ENCODE assay signal across 8 cellular contexts in the genomic region with DNA sequence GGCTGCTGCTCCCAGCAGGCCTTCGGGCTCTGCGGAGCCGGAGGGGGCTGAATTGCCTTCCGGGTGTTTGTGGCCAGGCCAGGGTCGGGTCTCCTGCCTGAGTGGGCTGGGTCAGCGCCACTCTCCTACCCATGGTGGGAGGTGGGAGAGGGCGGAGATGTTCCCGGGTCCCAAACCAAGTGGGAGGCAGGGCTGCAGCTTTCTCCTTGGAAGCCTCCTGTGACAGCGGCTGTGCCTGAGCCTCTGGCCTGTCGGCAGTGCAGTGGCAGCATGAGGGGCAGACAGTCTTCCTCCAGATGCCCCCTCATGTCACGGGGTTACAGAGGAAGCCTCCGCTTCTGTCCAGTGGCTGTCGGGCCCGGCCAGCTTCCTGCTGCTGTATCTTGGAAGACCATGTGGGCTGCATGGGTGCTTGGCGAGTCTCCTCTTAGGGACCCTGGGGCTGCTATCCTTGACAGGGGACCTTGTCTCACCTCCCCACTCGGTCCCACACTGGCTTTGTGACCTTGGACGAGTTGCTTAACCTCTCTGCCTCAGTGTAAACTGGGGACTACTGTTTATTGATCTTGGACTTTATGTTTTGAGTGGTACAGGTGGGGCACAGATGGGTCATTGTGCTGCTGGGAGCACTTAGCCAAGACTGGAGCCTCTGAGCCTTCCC. TPM values are rescaled to one million over a fixed set of nuclear protein-coding genes. Genes with fewer than 3 reads are reported as not detected.
DNase-seq lines count a peak whose midpoint lies in the region; ATAC-seq and TF ChIP-seq lines count a peak whose summit lies in the region.

No MANE protein-coding gene starts in this region.

- POLR2A ChIA-PET in RWPE1 (lab: Yijun Ruan, JAX; ENCODE audit: low non-redundant PET): interaction anchor here (0.6 kb wide), 2 partner anchors 21 to 350 kb away, joined by 3 to 4 read pairs; no protein-coding TSS in a partner anchor

- peak overlapping the region; percentile 48 for H3K18ac ChIP-seq in neuronal stem cell (ENCODE audit: low read length)

- H3K4me1 ChIP-seq in neuronal stem cell (ENCODE audit: control insufficient read depth in 2 of 2, insufficient read depth in 1 of 2, low read depth in 1 of 2, low read length in 2 of 2): peaks cover 36 to 39% of the 10 kb centered on the region in 2 donors

- H3K14ac ChIP-seq in neuronal stem cell (ENCODE audit: low read length): peak overlapping the region; percentile 56

- CTCF ChIA-PET in RWPE1 (lab: Yijun Ruan, JAX): interaction anchor here (0.6 to 1.3 kb wide), 2 partner anchors 9 to 27 kb away, joined by 3 read pairs; no protein-coding TSS in a partner anchor

- WGBS in neuronal stem cell (ENCODE audit: extremely low coverage in 2 of 2, insufficient read length in 2 of 2, insufficient replicate concordance in 1 of 2), 2 donors: no CpG with 5 or more reads among the region's 17 CpGs

- TF ChIP-seq CTCF in AG10803 (conservative IDR thresholded peaks at IDR 0.05; ENCODE audit: low read length) (no peak), RWPE1 (conservative IDR thresholded peaks at IDR 0.05; ENCODE audit: low read depth) (no peak)

- no peaks in the 10 kb centered on the region for H3K27me3 ChIP-seq in neuronal stem cell (ENCODE audit: control insufficient read depth in 3 of 3, insufficient read depth in 3 of 3, low read depth in 1 of 3, low read length in 3 of 3)

- H2AFZ ChIP-seq in neuronal stem cell (ENCODE audit: low read length): no peak overlapping the region

- H4K91ac ChIP-seq in neuronal stem cell (ENCODE audit: low read depth, low read length, poor library complexity): no peak overlapping the region

- H3K4me2 ChIP-seq in neuronal stem cell (ENCODE audit: insufficient read depth, low read length, poor library complexity, severe bottlenecking): peak overlapping the region; percentile 18

- peak overlapping the region; percentile 99 for H3K27ac ChIP-seq in RWPE1
- H3K27ac ChIP-seq in epithelial cell of prostate: peak overlapping the region; percentile 72
- no peak overlapping the region for H3K27ac ChIP-seq in neuronal stem cell (replicated peaks; ENCODE audit: low read length)

- peak overlapping the region; percentile 84 for H2AK5ac ChIP-seq in neuronal stem cell (ENCODE audit: low read depth, low read length)

- no peak overlapping the region for H2BK15ac ChIP-seq in neuronal stem cell (ENCODE audit: low read length)

- peak overlapping the region; percentile 60 for H3K9ac ChIP-seq in neuronal stem cell (ENCODE audit: low read depth, low read length, poor library complexity)

- H3K9me3 ChIP-seq in neuronal stem cell (replicated peaks in 1 of 2; ENCODE audit: control insufficient read depth in 2 of 2, insufficient read depth in 1 of 2, low read depth in 1 of 2, low read length in 2 of 2): no peaks in the 10 kb centered on the region

- H2BK120ac ChIP-seq in neuronal stem cell (ENCODE audit: low read depth, low read length): peak overlapping the region; percentile 91

- no peak overlapping the region for H2BK5ac ChIP-seq in neuronal stem cell (ENCODE audit: low read length)

- peak overlapping the region; percentile 88 for H3K4me3 ChIP-seq in AG10803 (ENCODE audit: low read length)
- H3K4me3 ChIP-seq in neuronal stem cell (ENCODE audit: low read length in 2 of 2): peak overlapping the region in 1 of 2 donors; percentile 69

- no peak overlapping the region for H4K8ac ChIP-seq in neuronal stem cell (ENCODE audit: low read depth, low read length)

- H3K23ac ChIP-seq in neuronal stem cell (ENCODE audit: low read depth, low read length, poor library complexity): peak overlapping the region; percentile 94

- peaks cover 0 to 45% of the 10 kb centered on the region in 2 donors for H3K36me3 ChIP-seq in neuronal stem cell (replicated peaks in 1 of 2; ENCODE audit: control insufficient read depth in 2 of 2, insufficient read depth in 2 of 2, low read length in 2 of 2)

- ATAC-seq in GM21390 (IDR thresholded peaks at IDR 0.05; ENCODE audit: unreplicated experiment) (no peak), HG03095 (IDR thresholded peaks at IDR 0.05; ENCODE audit: unreplicated experiment) (no peak), GM19455 (IDR thresholded peaks at IDR 0.05; ENCODE audit: unreplicated experiment) (no peak)

- peak overlapping the region; percentile 37 for H3K4ac ChIP-seq in neuronal stem cell (ENCODE audit: low read length)

- no peak overlapping the region for H2BK12ac ChIP-seq in neuronal stem cell (ENCODE audit: low read length)

- H3K79me1 ChIP-seq in neuronal stem cell (ENCODE audit: low read depth, low read length): peaks cover 34% of the 10 kb centered on the region

- DNase-seq in AG10803 (ENCODE audit: low read depth) (peak; percentile 8), RWPE1 (ENCODE audit: low spot score) (no peak), epithelial cell of prostate (ENCODE audit: low read depth, low spot score) (no peak), neuronal stem cell (ENCODE audit: low spot score) (no peak), mesenteric fat pad (ENCODE audit: low spot score) (no peak)

RNA-seq across cellular contexts. Expression of a gene that starts 4.3 kb away (rescaled TPM):
- 37.5 TPM for polyA plus RNA-seq in neuronal stem cell (2013, experiment 1 of 2)
- 41.3 TPM for polyA plus RNA-seq in neuronal stem cell (2013, experiment 2 of 2)
- 101 TPM for total RNA-seq in mesenteric fat pad

RNA-seq across cellular contexts. Expression of a gene that starts 37.8 kb away (rescaled TPM):
- polyA plus RNA-seq in neuronal stem cell (2013, experiment 1 of 2): 108 TPM
- polyA plus RNA-seq in neuronal stem cell (2013, experiment 2 of 2): 108 TPM
- 42.6 TPM for total RNA-seq in mesenteric fat pad
